In the genomic region with DNA sequence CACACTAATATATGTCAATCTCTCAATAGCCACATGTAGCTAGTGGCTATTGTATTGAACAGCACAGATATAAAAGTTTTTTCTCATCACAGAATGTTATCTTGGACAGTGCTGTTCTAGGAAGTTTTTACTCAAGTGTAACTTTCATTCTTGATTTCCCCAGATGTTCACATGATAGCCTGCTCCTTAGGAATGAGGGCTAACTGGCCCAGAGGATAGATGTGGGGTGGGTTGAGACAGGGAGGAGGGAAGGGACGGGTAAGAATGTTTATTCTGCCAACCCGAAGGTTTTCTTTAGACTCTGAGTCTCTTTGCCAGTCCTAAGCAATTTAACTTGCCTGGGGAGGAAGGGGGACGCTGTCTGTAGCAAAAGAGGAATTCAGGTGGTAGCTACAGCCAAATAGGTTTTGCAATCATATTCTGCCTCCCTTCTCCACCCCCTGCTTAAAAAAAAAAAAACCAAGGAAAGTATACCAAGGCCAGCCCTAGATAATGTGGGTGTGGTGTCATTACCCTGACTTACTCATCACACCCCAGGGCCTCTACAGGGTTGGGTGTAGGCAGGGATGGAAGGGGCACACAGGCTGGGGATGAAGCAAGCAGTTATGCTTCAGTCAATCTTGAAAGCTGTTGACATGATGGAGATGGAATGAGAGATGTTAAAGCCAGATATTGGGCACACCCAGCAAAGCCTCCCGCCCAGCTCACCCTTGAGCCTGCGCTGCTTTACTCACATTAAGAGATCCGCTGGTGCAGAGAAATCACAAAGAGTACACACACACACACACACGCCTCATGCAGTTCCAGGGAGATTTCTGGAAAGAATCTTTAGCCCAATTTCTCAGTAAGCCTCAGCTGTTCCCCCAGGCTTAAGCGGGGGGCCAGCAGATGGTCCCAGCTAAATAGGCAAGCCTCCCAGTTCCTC, we compare ENCODE assay signal across 9 cellular contexts. TPM values are rescaled to one million over a fixed set of nuclear protein-coding genes. Genes with fewer than 3 reads are reported as not detected.
A peak's percentile ranks its signal among the peaks of the same experiment; 100 is the strongest.
DNase-seq lines count a peak whose midpoint lies in the region; ATAC-seq, FAIRE-seq and TF ChIP-seq lines count a peak whose summit lies in the region.
"Had no signal": no experiment of that assay in that cellular context is flagged by ENCODE, and none has a peak within 500 bp of the region (broad histone marks: within the 10 kb centered on the region; RNA-seq: fewer than 3 reads in every experiment).

No MANE protein-coding gene starts in this region.

- peaks cover 6% of the 10 kb centered on the region; the same call in 1 of the 2 replicates for H3K36me3 ChIP-seq in SJCRH30
- no peaks in the 10 kb centered on the region for H3K36me3 ChIP-seq in smooth muscle cell (ENCODE audit: low read depth)

- H3K27ac ChIP-seq in SJCRH30 (peak overlapping the region; percentile 67), foreskin keratinocyte (peak overlapping the region; percentile 9), smooth muscle cell (ENCODE audit: low read depth) (peak overlapping the region; percentile 73)

- no peak for TF ChIP-seq POLR2A in GM12892 (IDR thresholded peaks at IDR 0.05; ENCODE audit: low read depth, low read length)

- H4K20me1 ChIP-seq in smooth muscle cell (ENCODE audit: low read depth) = no peaks in the 10 kb centered on the region

- H3K4me1 ChIP-seq in SJCRH30 (peaks cover 45% of the 10 kb centered on the region), foreskin keratinocyte (peaks cover 15% of the 10 kb centered on the region), smooth muscle cell (ENCODE audit: low read depth) (peaks cover 35% of the 10 kb centered on the region)

- WGBS in smooth muscle cell (ENCODE audit: low lambda C conversion rate) = 56% methylated on average over 8 of the region's 8 CpGs

- H2AFZ ChIP-seq in smooth muscle cell (ENCODE audit: low read depth) = no peak overlapping the region

- no peaks in the 10 kb centered on the region for H3F3A ChIP-seq in smooth muscle cell (ENCODE audit: low read depth)

- TF ChIP-seq CTCF in foreskin keratinocyte (conservative IDR thresholded peaks at IDR 0.05) = no peak
- no peak for TF ChIP-seq CTCF in smooth muscle cell (IDR thresholded peaks at IDR 0.05; ENCODE audit: borderline replicate concordance, insufficient read depth, poor library complexity, severe bottlenecking)

- ATAC-seq in foreskin keratinocyte (peak; percentile 99), HG03342 (IDR thresholded peaks at IDR 0.05; ENCODE audit: unreplicated experiment) (no peak), HG03039 (IDR thresholded peaks at IDR 0.05; ENCODE audit: unreplicated experiment) (no peak)

- no peaks in the 10 kb centered on the region for H3K79me2 ChIP-seq in smooth muscle cell (ENCODE audit: low read depth)

- H3K9me3 ChIP-seq in SJCRH30 (replicated peaks) (no peaks in the 10 kb centered on the region), smooth muscle cell (replicated peaks; ENCODE audit: low read depth) (no peaks in the 10 kb centered on the region)

- H3K4me3 ChIP-seq in SJCRH30 (no peak overlapping the region), smooth muscle cell (no peak overlapping the region)

- DNase-seq in HT-29 (ENCODE audit: low spot score) = peak; percentile 44
- DNase-seq in SJCRH30 = peak; percentile 78 to 84
- peak; percentile 99 for DNase-seq in foreskin keratinocyte
- DNase-seq in smooth muscle cell (lab: John Stamatoyannopoulos, UW; ENCODE audit: unreplicated experiment) = no peak
- no peak for DNase-seq in UCSD-AML1 (lab: John Stamatoyannopoulos, UW; ENCODE audit: unreplicated experiment)
- DNase-seq in GM12892 (ENCODE audit: insufficient read length) = no peak
- DNase-seq: posterior cingulate gyrus had no signal

- H3K27me3 ChIP-seq in SJCRH30 (no peaks in the 10 kb centered on the region), foreskin keratinocyte (no peaks in the 10 kb centered on the region), smooth muscle cell (ENCODE audit: low read depth) (no peaks in the 10 kb centered on the region)

- H3K9ac ChIP-seq in smooth muscle cell (ENCODE audit: low read depth) = no peak overlapping the region

- FAIRE-seq in GM12892 (lab: Jason Lieb, UNC) = no peak

- peak overlapping the region; percentile 78 for H3K4me2 ChIP-seq in smooth muscle cell

RNA-seq across cellular contexts. Expression of gene PLXNA2, which starts 59.9 kb away (rescaled TPM):
- total RNA-seq in HT-29 (2014; rRNA removed; shearing (Covaris generic)) = 21.1 and 25.5 TPM in 2 replicates
- 26.2 and 34.8 TPM in 2 replicates for total RNA-seq in SJCRH30 (2014; rRNA removed; shearing (Covaris generic))
- total RNA-seq in foreskin keratinocyte (18.9 and 20.6 TPM in 2 replicates), smooth muscle cell (8.2 and 12.0 TPM in 2 replicates)
- polyA plus RNA-seq in foreskin keratinocyte (6.7 and 8.2 TPM in 2 replicates), smooth muscle cell (8.7 and 15.7 TPM in 2 replicates)
- 1.5 TPM for polyA plus RNA-seq in GM12892 (2012; ENCODE audit: missing spikeins)

Comparison
In these comparisons a context has a peak if more than half of its experiments do, and no peak if none do; other contexts are left out.
1. DNase-seq: peak in HT-29 (single experiment), SJCRH30 (2 of 2) and foreskin keratinocyte (2 of 2); none in smooth muscle cell (single experiment), UCSD-AML1 (single experiment) and GM12892 (single experiment).
2. H3K27ac ChIP-seq: peak in every context shown above with its lines; median percentile 73 in smooth muscle cell; 67 in SJCRH30; 9 in foreskin keratinocyte.